ENCODE assay signal across 23 cellular contexts in genomic region chr15:28947241-28947674, GRCh38.
DNase-seq lines count a peak whose midpoint lies in the region; ATAC-seq and TF ChIP-seq lines count a peak whose summit lies in the region.
"Had no signal": no experiment of that assay in that cellular context is flagged by ENCODE, and none has a peak within 500 bp of the region (broad histone marks: within the 10 kb centered on the region; RNA-seq: fewer than 3 reads in every experiment).

No MANE protein-coding gene starts in this region.

- DNase-seq in natural killer cell (no peak), mesenteric fat pad (ENCODE audit: low spot score) (peak; percentile 80), aorta (peak; percentile 37 to 43), left colon (no peak), NCI-H1105 (lab: John Stamatoyannopoulos, UW) (no peak)
- DNase-seq in natural killer cell treated with Interleukin-12 subunit alpha and Interleukin-12 subunit beta and Interleukin-15 and Interleukin-18, amount 100 ng/mL, for 72 hours (ENCODE audit: low spot score) = no peak
- no peak for DNase-seq in central memory CD8-positive, alpha-beta T cell (ENCODE audit: low spot score in 2 of 2)
- DNase-seq: activated CD4-positive, alpha-beta memory T cell treated with anti-CD3 and anti-CD28 coated beads, Interleukin-2, amount 10 ng/mL, durations not matched to agents 7 days and 5 days; brain microvascular endothelial cell; DMS79; midbrain; NCI-H1048; NCI-H2029; NCI-H226; NCI-H82; stimulated activated CD4-positive, alpha-beta T cell treated with anti-CD3 and anti-CD28 coated beads, Interleukin-4, amount 100 ng/mL, for 1 hour; stimulated activated naive CD4-positive, alpha-beta T cell; T-helper 9 cell had no signal

- H3K27ac ChIP-seq in aorta (ENCODE audit: low read depth in 1 of 2, low read length in 2 of 2) = no peak overlapping the region
- H3K27ac ChIP-seq: brain microvascular endothelial cell, KMS-11, thoracic aorta had no signal

- H3K4me3 Mint-ChIP-seq in natural killer cell = peak overlapping the region; percentile 68
- H3K4me3 Mint-ChIP-seq in natural killer cell treated with Interleukin-12 subunit alpha and Interleukin-12 subunit beta and Interleukin-15 and Interleukin-18, amount 100 ng/mL, for 72 hours = no peak overlapping the region
- no peak overlapping the region for H3K4me3 Mint-ChIP-seq in central memory CD8-positive, alpha-beta T cell
- H3K4me3 Mint-ChIP-seq: activated CD4-positive, alpha-beta memory T cell treated with anti-CD3 and anti-CD28 coated beads, Interleukin-2, amount 10 ng/mL, durations not matched to agents 7 days and 5 days; dendritic cell treated with granulocyte-macrophage colony-stimulating factor and Interleukin-4, amounts not matched to agents 40 ng/mL and 50 ng/mL, for 4 days had no signal

- no peaks in the 10 kb centered on the region for H3K9me3 Mint-ChIP-seq in natural killer cell
- H3K9me3 Mint-ChIP-seq in natural killer cell treated with Interleukin-12 subunit alpha and Interleukin-12 subunit beta and Interleukin-15 and Interleukin-18, amount 100 ng/mL, for 72 hours = no peaks in the 10 kb centered on the region
- no peaks in the 10 kb centered on the region for H3K9me3 Mint-ChIP-seq in central memory CD8-positive, alpha-beta T cell
- H3K9me3 Mint-ChIP-seq: activated CD4-positive, alpha-beta memory T cell treated with anti-CD3 and anti-CD28 coated beads, Interleukin-2, amount 10 ng/mL, durations not matched to agents 7 days and 5 days; dendritic cell treated with granulocyte-macrophage colony-stimulating factor and Interleukin-4, amounts not matched to agents 40 ng/mL and 50 ng/mL, for 4 days had no signal

- H3K4me1 Mint-ChIP-seq in natural killer cell = peaks cover 78 to 85% of the 10 kb centered on the region in 2 donors
- H3K4me1 Mint-ChIP-seq in natural killer cell treated with Interleukin-12 subunit alpha and Interleukin-12 subunit beta and Interleukin-15 and Interleukin-18, amount 100 ng/mL, for 72 hours (ENCODE audit: low read depth in 2 of 2) = peaks cover 66% of the 10 kb centered on the region in 2 donors
- H3K4me1 Mint-ChIP-seq in central memory CD8-positive, alpha-beta T cell = peaks cover 65% of the 10 kb centered on the region

- no peaks in the 10 kb centered on the region for H3K27me3 ChIP-seq in aorta (ENCODE audit: control insufficient read depth in 1 of 2, insufficient read depth in 2 of 2, low read length in 1 of 2)
- H3K27me3 ChIP-seq: brain microvascular endothelial cell had no signal

- H3K36me3 Mint-ChIP-seq in natural killer cell = no peaks in the 10 kb centered on the region
- peaks cover 6% of the 10 kb centered on the region for H3K36me3 Mint-ChIP-seq in natural killer cell treated with Interleukin-12 subunit alpha and Interleukin-12 subunit beta and Interleukin-15 and Interleukin-18, amount 100 ng/mL, for 72 hours
- peaks cover 4% of the 10 kb centered on the region for H3K36me3 Mint-ChIP-seq in central memory CD8-positive, alpha-beta T cell (ENCODE audit: insufficient read depth)

- no peaks in the 10 kb centered on the region for H3K36me3 ChIP-seq in aorta (ENCODE audit: control insufficient read depth in 1 of 2, insufficient read depth in 2 of 2, low read length in 1 of 2)
- H3K36me3 ChIP-seq: brain microvascular endothelial cell, thoracic aorta had no signal

- H3K9me3 ChIP-seq in aorta (ENCODE audit: control insufficient read depth, low read length) = no peaks in the 10 kb centered on the region
- H3K9me3 ChIP-seq: thoracic aorta had no signal

- ATAC-seq in natural killer cell (no peak), aorta (ENCODE audit: low FRiP score) (no peak), left colon (no peak), GM19023 (IDR thresholded peaks at IDR 0.05; ENCODE audit: unreplicated experiment) (no peak)
- no peak for ATAC-seq in natural killer cell treated with Interleukin-12 subunit alpha and Interleukin-12 subunit beta and Interleukin-15 and Interleukin-18, amount 100 ng/mL, for 72 hours
- ATAC-seq in central memory CD8-positive, alpha-beta T cell (replicated peaks; ENCODE audit: extremely low read depth, poor library complexity, severe bottlenecking) = no peak
- ATAC-seq: Right ventricle myocardium inferior had no signal

- 92 to 93% methylated on average over 7 of the region's 7 CpGs for WGBS in aorta, 2 donors

- intact Hi-C loops in natural killer cell (cut with micrococcal nuclease) (no loop called here), aorta (cut with DNase I) (no loop called here), left colon (cut with DNase I, micrococcal nuclease) (no loop called here)

- H3K4me1 ChIP-seq in aorta (ENCODE audit: control insufficient read depth in 1 of 2, insufficient read depth in 2 of 2, low read length in 2 of 2) = no peaks in the 10 kb centered on the region

- H3K27me3 Mint-ChIP-seq in natural killer cell (ENCODE audit: low read depth in 2 of 2) = no peaks in the 10 kb centered on the region
- H3K27me3 Mint-ChIP-seq in natural killer cell treated with Interleukin-12 subunit alpha and Interleukin-12 subunit beta and Interleukin-15 and Interleukin-18, amount 100 ng/mL, for 72 hours = no peaks in the 10 kb centered on the region
- H3K27me3 Mint-ChIP-seq in central memory CD8-positive, alpha-beta T cell = no peaks in the 10 kb centered on the region

- H3K4me3 ChIP-seq in aorta (ENCODE audit: low read length in 2 of 2) = no peak overlapping the region
- H3K4me3 ChIP-seq: thoracic aorta had no signal

- TF ChIP-seq CTCF in natural killer cell (IDR thresholded peaks at IDR 0.05) = no peak

- H3K27ac Mint-ChIP-seq in natural killer cell = peak overlapping the region; percentile 75 to 84
- no peak overlapping the region for H3K27ac Mint-ChIP-seq in natural killer cell treated with Interleukin-12 subunit alpha and Interleukin-12 subunit beta and Interleukin-15 and Interleukin-18, amount 100 ng/mL, for 72 hours
- H3K27ac Mint-ChIP-seq in central memory CD8-positive, alpha-beta T cell (ENCODE audit: low read depth) = peak overlapping the region; percentile 82
- H3K27ac Mint-ChIP-seq: activated CD4-positive, alpha-beta memory T cell treated with anti-CD3 and anti-CD28 coated beads, Interleukin-2, amount 10 ng/mL, durations not matched to agents 7 days and 5 days; dendritic cell treated with granulocyte-macrophage colony-stimulating factor and Interleukin-4, amounts not matched to agents 40 ng/mL and 50 ng/mL, for 4 days had no signal

Comparison
In these comparisons a context has a peak if more than half of its experiments do, and no peak if none do; other contexts are left out.
1. H3K27ac Mint-ChIP-seq: peak in natural killer cell (2 of 2) and central memory CD8-positive, alpha-beta T cell (single experiment); none in natural killer cell treated with Interleukin-12 subunit alpha and Interleukin-12 subunit beta and Interleukin-15 and Interleukin-18, amount 100 ng/mL, for 72 hours (0 of 2).
2. DNase-seq: peak in mesenteric fat pad (single experiment) and aorta (2 of 2); none in natural killer cell (single experiment), natural killer cell treated with Interleukin-12 subunit alpha and Interleukin-12 subunit beta and Interleukin-15 and Interleukin-18, amount 100 ng/mL, for 72 hours (single experiment), central memory CD8-positive, alpha-beta T cell (0 of 2), left colon (0 of 2) and NCI-H1105 (single experiment).